ENCODE assay signal across 18 cellular contexts in the genomic region with DNA sequence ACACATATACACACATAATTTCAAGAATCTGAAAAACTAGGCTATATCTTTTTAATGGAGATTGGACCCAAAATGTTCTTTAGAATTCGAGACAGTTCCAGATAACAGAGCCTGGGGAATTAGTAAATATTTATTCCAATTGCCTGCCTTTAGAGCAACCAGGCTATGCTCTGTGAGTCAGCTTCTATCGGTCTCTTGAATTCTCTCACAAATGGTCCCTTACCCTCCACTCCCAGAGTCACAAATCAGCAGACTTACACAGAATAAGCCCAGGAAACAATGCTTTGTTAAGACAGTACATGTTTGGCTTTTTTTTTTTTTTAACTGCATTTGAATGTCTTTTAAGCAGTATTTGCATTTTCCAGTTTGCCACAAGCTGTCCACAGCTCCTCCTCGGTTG.
DNase-seq lines count a peak whose midpoint lies in the region; ATAC-seq and TF ChIP-seq lines count a peak whose summit lies in the region.
"Had no signal": no experiment of that assay in that cellular context is flagged by ENCODE, and none has a peak within 500 bp of the region (broad histone marks: within the 10 kb centered on the region; RNA-seq: fewer than 3 reads in every experiment).

No MANE protein-coding gene starts in this region.

- no peak overlapping the region for H2BK15ac ChIP-seq in IMR-90 (ENCODE audit: low read depth, low read length)

- H3K4me2 ChIP-seq in IMR-90 (ENCODE audit: low read depth, low read length), result no peak overlapping the region; the same call in 1 of the 2 replicates
- H3K4me2 ChIP-seq: PC-9 had no signal

- H3K18ac ChIP-seq in IMR-90 (ENCODE audit: low read depth, low read length), result peak overlapping the region; percentile 71; the same call in 1 of the 2 replicates

- no peak overlapping the region for H3K23ac ChIP-seq in IMR-90 (ENCODE audit: low read depth, low read length)

- H3K27me3 Mint-ChIP-seq in activated CD4-positive, alpha-beta T cell treated with anti-CD3 and anti-CD28 coated beads for 36 hours, result no peaks in the 10 kb centered on the region
- H3K27me3 Mint-ChIP-seq in activated CD4-positive, alpha-beta T cell treated with anti-CD3 and anti-CD28 coated beads, Interleukin-2, amount 10 ng/mL, durations not matched to agents 24 days and 14 days, result no peaks in the 10 kb centered on the region
- H3K27me3 Mint-ChIP-seq in activated T-helper 17 cell treated with anti-CD3 and anti-CD28 coated beads, Interleukin-2, amount 50 U/mL, for 72 hours, result no peaks in the 10 kb centered on the region
- H3K27me3 Mint-ChIP-seq in mesothelial cell of epicardium (ENCODE audit: low read depth), result no peaks in the 10 kb centered on the region

- no peak for ATAC-seq in activated CD4-positive, alpha-beta T cell treated with anti-CD3 and anti-CD28 coated beads for 36 hours
- ATAC-seq in IMR-90 (ENCODE audit: low read depth) (peak; percentile 94), GM18858 (IDR thresholded peaks at IDR 0.05; ENCODE audit: unreplicated experiment) (no peak)
- no peak for ATAC-seq in activated T-helper 17 cell treated with anti-CD3 and anti-CD28 coated beads, Interleukin-2, amount 50 U/mL, for 72 hours (replicated peaks)
- ATAC-seq: Right ventricle myocardium inferior had no signal

- no peak overlapping the region for H2BK20ac ChIP-seq in IMR-90 (ENCODE audit: low read depth, low read length)

- H2BK5ac ChIP-seq in IMR-90 (ENCODE audit: low read depth, low read length, poor library complexity, severe bottlenecking), result no peak overlapping the region

- no peak overlapping the region for H2AK5ac ChIP-seq in IMR-90 (ENCODE audit: low read depth, low read length)

- TF ChIP-seq CTCF in IMR-90 (conservative IDR thresholded peaks at IDR 0.05; ENCODE audit: low read depth, low read length) (no peak), GM13977 (IDR thresholded peaks at IDR 0.05; ENCODE audit: extremely low read depth, insufficient read depth, missing control alignments) (no peak), mesothelial cell of epicardium (IDR thresholded peaks at IDR 0.05; ENCODE audit: unreplicated experiment) (no peak)

- no peak for TF ChIP-seq POLR2A in IMR-90 (IDR thresholded peaks at IDR 0.05; ENCODE audit: low read depth, low read length)

- TF ChIP-seq RAD21 in IMR-90 (IDR thresholded peaks at IDR 0.05; ENCODE audit: low read length), result no peak

- H4K20me1 ChIP-seq in IMR-90 (ENCODE audit: insufficient read depth, low read length), result no peaks in the 10 kb centered on the region

- H3K9me1 ChIP-seq in IMR-90 (ENCODE audit: insufficient read depth, low read length), result no peaks in the 10 kb centered on the region

- intact Hi-C loops in activated CD4-positive, alpha-beta T cell treated with anti-CD3 and anti-CD28 coated beads for 36 hours (cut with DNase I, micrococcal nuclease), result no loop called here
- intact Hi-C loops in activated CD4-positive, alpha-beta T cell treated with anti-CD3 and anti-CD28 coated beads, Interleukin-2, amount 10 ng/mL, durations not matched to agents 24 days and 14 days (cut with micrococcal nuclease), result no loop called here
- intact Hi-C loops in IMR-90 (cut with micrococcal nuclease), result no loop called here

- H2AK9ac ChIP-seq in IMR-90 (replicated peaks; ENCODE audit: low read depth, low read length, poor library complexity), result no peak overlapping the region

- no peak overlapping the region for H2AFZ ChIP-seq in IMR-90 (replicated peaks; ENCODE audit: low read length, poor library complexity)
- H2AFZ ChIP-seq: PC-9 had no signal

- no peak overlapping the region for H3K4ac ChIP-seq in IMR-90 (ENCODE audit: low read depth, low read length)

- peak overlapping the region; percentile 37 for H3K27ac Mint-ChIP-seq in activated CD4-positive, alpha-beta T cell treated with anti-CD3 and anti-CD28 coated beads for 36 hours
- no peak overlapping the region for H3K27ac Mint-ChIP-seq in activated CD4-positive, alpha-beta T cell treated with anti-CD3 and anti-CD28 coated beads, Interleukin-2, amount 10 ng/mL, durations not matched to agents 24 days and 14 days
- no peak overlapping the region for H3K27ac Mint-ChIP-seq in activated T-helper 17 cell treated with anti-CD3 and anti-CD28 coated beads, Interleukin-2, amount 50 U/mL, for 72 hours
- H3K27ac Mint-ChIP-seq in mesothelial cell of epicardium, result no peak overlapping the region

- H4K91ac ChIP-seq in IMR-90 (ENCODE audit: insufficient read depth, low read depth, low read length), result peak overlapping the region; percentile 53

- POLR2A ChIA-PET in activated CD4-positive, alpha-beta T cell treated with anti-CD3 and anti-CD28 coated beads for 36 hours (lab: Charles Lee), result no interaction called here
- POLR2A ChIA-PET in IMR-90 (lab: Charles Lee; ENCODE audit: unreplicated experiment), result interaction anchor here (0.6 kb wide), 1 partner anchor 94 kb away, joined by 7 read pairs; no protein-coding TSS in a partner anchor

- no peaks in the 10 kb centered on the region for H3K27me3 ChIP-seq in IMR-90 (ENCODE audit: control insufficient read depth, insufficient read depth, low read length)
- H3K27me3 ChIP-seq: MG63, SJSA1 had no signal

- peaks cover 3% of the 10 kb centered on the region for H3K4me1 ChIP-seq in IMR-90 (ENCODE audit: control insufficient read depth, insufficient read depth, low read length)

- peak overlapping the region; percentile 35; the same call in 1 of the 2 replicates for H3K27ac ChIP-seq in IMR-90 (ENCODE audit: insufficient read depth, low read length)
- H3K27ac ChIP-seq: 22Rv1, PC-9, SJSA1 had no signal

- WGBS in IMR-90 (ENCODE audit: extremely low coverage in 2 of 2, insufficient read length in 1 of 2), 2 experiments, result no CpG with 5 or more reads among the region's 3 CpGs

- 0 out of 2 replicates have a peak, but pooled peaks cover under 1% of the 10 kb centered on the region for H3K9me3 ChIP-seq in IMR-90 (ENCODE audit: control insufficient read depth, insufficient read depth, low read length)
- H3K9me3 ChIP-seq: SJSA1 had no signal

- H3K36me3 ChIP-seq in IMR-90 (ENCODE audit: control insufficient read depth, insufficient read depth, low read length), result no peaks in the 10 kb centered on the region
- H3K36me3 ChIP-seq: MG63, SJSA1 had no signal

- CTCF ChIA-PET in activated CD4-positive, alpha-beta T cell treated with anti-CD3 and anti-CD28 coated beads for 36 hours (lab: Charles Lee), result no interaction called here
- CTCF ChIA-PET in IMR-90 (lab: Yijun Ruan, JAX), result interaction anchor here (0.7 kb wide), 1 partner anchor 178 kb away, joined by 3 read pairs; no protein-coding TSS in a partner anchor

- H3K9me3 Mint-ChIP-seq in activated CD4-positive, alpha-beta T cell treated with anti-CD3 and anti-CD28 coated beads for 36 hours (ENCODE audit: low read depth), result peaks cover 6% of the 10 kb centered on the region
- peaks cover 7% of the 10 kb centered on the region for H3K9me3 Mint-ChIP-seq in activated CD4-positive, alpha-beta T cell treated with anti-CD3 and anti-CD28 coated beads, Interleukin-2, amount 10 ng/mL, durations not matched to agents 24 days and 14 days
- H3K9me3 Mint-ChIP-seq in activated T-helper 17 cell treated with anti-CD3 and anti-CD28 coated beads, Interleukin-2, amount 50 U/mL, for 72 hours, result peaks cover 5% of the 10 kb centered on the region
- peaks cover 15% of the 10 kb centered on the region for H3K9me3 Mint-ChIP-seq in mesothelial cell of epicardium

- H3K4me3 Mint-ChIP-seq in activated CD4-positive, alpha-beta T cell treated with anti-CD3 and anti-CD28 coated beads for 36 hours, result no peak overlapping the region
- no peak overlapping the region for H3K4me3 Mint-ChIP-seq in activated CD4-positive, alpha-beta T cell treated with anti-CD3 and anti-CD28 coated beads, Interleukin-2, amount 10 ng/mL, durations not matched to agents 24 days and 14 days
- peak overlapping the region; percentile 13 for H3K4me3 Mint-ChIP-seq in activated T-helper 17 cell treated with anti-CD3 and anti-CD28 coated beads, Interleukin-2, amount 50 U/mL, for 72 hours
- H3K4me3 Mint-ChIP-seq in mesothelial cell of epicardium, result no peak overlapping the region

- H3K14ac ChIP-seq in IMR-90 (replicated peaks; ENCODE audit: low read depth, low read length), result no peak overlapping the region

- peaks cover 66% of the 10 kb centered on the region for H3K4me1 Mint-ChIP-seq in activated CD4-positive, alpha-beta T cell treated with anti-CD3 and anti-CD28 coated beads for 36 hours
- H3K4me1 Mint-ChIP-seq in activated CD4-positive, alpha-beta T cell treated with anti-CD3 and anti-CD28 coated beads, Interleukin-2, amount 10 ng/mL, durations not matched to agents 24 days and 14 days, result peaks cover 56% of the 10 kb centered on the region
- H3K4me1 Mint-ChIP-seq in activated T-helper 17 cell treated with anti-CD3 and anti-CD28 coated beads, Interleukin-2, amount 50 U/mL, for 72 hours, result peaks cover 48% of the 10 kb centered on the region
- H3K4me1 Mint-ChIP-seq in mesothelial cell of epicardium, result peaks cover 21% of the 10 kb centered on the region

- 0 out of 2 replicates have a peak overlapping the region, but pooled peaks have one; percentile 1 for H2BK120ac ChIP-seq in IMR-90 (ENCODE audit: low read depth, low read length)

- H3K4me3 ChIP-seq in IMR-90 (ENCODE audit: insufficient read depth, low read depth, low read length), result no peak overlapping the region
- H3K4me3 ChIP-seq: MG63, PC-9, SJSA1 had no signal

- BruUV-seq in IMR-90 (replicated peaks; lab: Mats Ljungman, UMichigan), result no TSS peak

- peak overlapping the region in 1 of 2 experiments; percentile 31; a peak in 1 of 4 replicates for H4K8ac ChIP-seq in IMR-90 (ENCODE audit: low read depth in 2 of 2, low read length in 2 of 2)

- no peak overlapping the region for H4K5ac ChIP-seq in IMR-90 (ENCODE audit: low read depth, low read length)

- H3K9ac ChIP-seq in IMR-90 (ENCODE audit: low read depth, low read length), result no peak overlapping the region

- no peaks in the 10 kb centered on the region for H3K79me1 ChIP-seq in IMR-90 (ENCODE audit: low read depth in 1 of 2, low read length in 2 of 2)

- peaks cover 11% of the 10 kb centered on the region for H3K36me3 Mint-ChIP-seq in activated CD4-positive, alpha-beta T cell treated with anti-CD3 and anti-CD28 coated beads for 36 hours (ENCODE audit: low read depth)
- H3K36me3 Mint-ChIP-seq in activated CD4-positive, alpha-beta T cell treated with anti-CD3 and anti-CD28 coated beads, Interleukin-2, amount 10 ng/mL, durations not matched to agents 24 days and 14 days (ENCODE audit: low read depth), result peaks cover 20% of the 10 kb centered on the region
- H3K36me3 Mint-ChIP-seq in activated T-helper 17 cell treated with anti-CD3 and anti-CD28 coated beads, Interleukin-2, amount 50 U/mL, for 72 hours (ENCODE audit: low read depth), result peaks cover 6% of the 10 kb centered on the region
- peaks cover 9% of the 10 kb centered on the region for H3K36me3 Mint-ChIP-seq in mesothelial cell of epicardium

- in situ Hi-C loops in IMR-90 (cut with MboI; ENCODE audit: low sequenced_read_pairs) (no loop called here), GM13977 (cut with MboI; ENCODE audit: low pct_unique_long_range_greater_than_20kb, low sequenced_read_pairs, unreplicated experiment) (no loop called here)

- no peak for DNase-seq in activated CD4-positive, alpha-beta T cell treated with anti-CD3 and anti-CD28 coated beads for 36 hours
- no peak for DNase-seq in activated CD4-positive, alpha-beta T cell treated with anti-CD3 and anti-CD28 coated beads, Interleukin-2, amount 10 ng/mL, durations not matched to agents 24 days and 14 days
- DNase-seq in IMR-90, result peak; percentile 62
- peak; percentile 73 for DNase-seq in renal cortical epithelial cell (ENCODE audit: low read depth)
- DNase-seq in GM13977 (ENCODE audit: low spot score), result no peak
- DNase-seq in mesothelial cell of epicardium (ENCODE audit: low spot score in 2 of 2, unreplicated experiment in 2 of 2), result no peak
- DNase-seq: H7, KBM-7, MG63, NCI-H2029, NCI-H446, NCI-H524 treated with DMSO at 0.1 percent for 48 hours, PC-9 had no signal

- dilution Hi-C loops in IMR-90 (cut with HindIII; ENCODE audit: low sequenced_read_pairs, unreplicated experiment), result no loop called here

- no peak overlapping the region for H3K56ac ChIP-seq in IMR-90 (ENCODE audit: extremely low read depth, insufficient read depth, low read length)

Comparison
In these comparisons a context has a peak if more than half of its experiments do, and no peak if none do; other contexts are left out.
1. DNase-seq: peak in IMR-90 (single experiment) and renal cortical epithelial cell (single experiment); none in activated CD4-positive, alpha-beta T cell treated with anti-CD3 and anti-CD28 coated beads for 36 hours (single experiment), activated CD4-positive, alpha-beta T cell treated with anti-CD3 and anti-CD28 coated beads, Interleukin-2, amount 10 ng/mL, durations not matched to agents 24 days and 14 days (single experiment), GM13977 (single experiment) and mesothelial cell of epicardium (0 of 2).